21 cellular contexts compared by ENCODE assay signal in genomic region chr21:45259206-45259795, GRCh38. TPM values are rescaled to one million over a fixed set of nuclear protein-coding genes. Genes with fewer than 3 reads are reported as not detected.
A peak's percentile ranks its signal among the peaks of the same experiment; 100 is the strongest.
DNase-seq lines count a peak whose midpoint lies in the region; ATAC-seq lines count a peak whose summit lies in the region.
"Had no signal": no experiment of that assay in that cellular context is flagged by ENCODE, and none has a peak within 500 bp of the region (broad histone marks: within the 10 kb centered on the region; RNA-seq: fewer than 3 reads in every experiment).

No MANE protein-coding gene starts in this region.

- H3K4ac ChIP-seq in neuronal stem cell (ENCODE audit: low read length), result no peak overlapping the region

- no peak overlapping the region for H4K8ac ChIP-seq in neuronal stem cell (ENCODE audit: low read depth, low read length)

- H2BK120ac ChIP-seq in neuronal stem cell (ENCODE audit: low read depth, low read length), result no peak overlapping the region

- H2BK15ac ChIP-seq in neuronal stem cell (ENCODE audit: low read length), result peak overlapping the region; percentile 24

- no peak overlapping the region for H3K9ac ChIP-seq in neuronal stem cell (ENCODE audit: low read depth, low read length, poor library complexity)

- no peak overlapping the region for H3K27ac ChIP-seq in neuronal stem cell (replicated peaks; ENCODE audit: low read length)
- H3K27ac ChIP-seq: ascending aorta, neutrophil, psoas muscle, SK-N-MC, transverse colon, VCaP had no signal

- no peak overlapping the region for H3K4me3 ChIP-seq in neuronal stem cell (ENCODE audit: low read length in 2 of 2)
- H3K4me3 ChIP-seq: ascending aorta, psoas muscle, SK-N-MC, transverse colon had no signal

- H3K23ac ChIP-seq in neuronal stem cell (ENCODE audit: low read depth, low read length, poor library complexity), result no peak overlapping the region

- no peaks in the 10 kb centered on the region for H3K9me3 ChIP-seq in neuronal stem cell (replicated peaks in 1 of 2; ENCODE audit: control insufficient read depth in 2 of 2, insufficient read depth in 1 of 2, low read depth in 1 of 2, low read length in 2 of 2)
- H3K9me3 ChIP-seq: ascending aorta, neutrophil, psoas muscle, transverse colon had no signal

- H2BK12ac ChIP-seq in neuronal stem cell (ENCODE audit: low read length), result no peak overlapping the region

- no peak overlapping the region for H2AFZ ChIP-seq in neuronal stem cell (ENCODE audit: low read length)

- H4K91ac ChIP-seq in neuronal stem cell (ENCODE audit: low read depth, low read length, poor library complexity), result no peak overlapping the region

- H3K14ac ChIP-seq in neuronal stem cell (ENCODE audit: low read length), result no peak overlapping the region

- peak overlapping the region; percentile 80 for H2BK5ac ChIP-seq in neuronal stem cell (ENCODE audit: low read length)

- DNase-seq in NCI-H82 (lab: John Stamatoyannopoulos, UW) (peak; percentile 24), NCI-H82 treated with DMSO at 0.1 percent for 48 hours (lab: John Stamatoyannopoulos, UW; ENCODE audit: unreplicated experiment) (no peak), Daoy (ENCODE audit: low read depth) (peak; percentile 2), NCI-H69 (lab: John Stamatoyannopoulos, UW) (peak; percentile 76), neuronal stem cell (ENCODE audit: low spot score) (no peak), NCI-H187 treated with DMSO at 0.1 percent for 48 hours (lab: John Stamatoyannopoulos, UW) (no peak)
- no peak for DNase-seq in stimulated activated CD4-positive, alpha-beta T cell treated with anti-CD3 and anti-CD28 coated beads, Interleukin-4, amount 100 ng/mL, for 1 hour
- DNase-seq: activated CD4-positive, alpha-beta T cell treated with anti-CD3 and anti-CD28 coated beads, Interleukin-2, amount 10 ng/mL, durations not matched to agents 24 days and 14 days; DND-41; HCEC 1CT; mesenchymal stem cell; NCI-H2029 treated with DMSO at 0.1 percent for 48 hours; NCI-H510A; psoas muscle; stimulated activated CD8-positive, alpha-beta memory T cell treated with anti-CD3 and anti-CD28 coated beads, Interleukin-4, amount 100 ng/mL, for 48 hours; transverse colon had no signal

- ATAC-seq in GM18519 (IDR thresholded peaks at IDR 0.05; ENCODE audit: low FRiP score, unreplicated experiment), result no peak
- ATAC-seq: psoas muscle had no signal

- H2AK5ac ChIP-seq in neuronal stem cell (ENCODE audit: low read depth, low read length), result peak overlapping the region; percentile 85

- H3K27me3 ChIP-seq in neuronal stem cell (ENCODE audit: control insufficient read depth in 3 of 3, insufficient read depth in 3 of 3, low read depth in 1 of 3, low read length in 3 of 3), result no peaks in the 10 kb centered on the region
- H3K27me3 ChIP-seq: ascending aorta had no signal

- H3K36me3 ChIP-seq in neuronal stem cell (replicated peaks in 1 of 2; ENCODE audit: control insufficient read depth in 2 of 2, insufficient read depth in 2 of 2, low read length in 2 of 2), result peaks cover 14 to 19% of the 10 kb centered on the region in 2 donors

- H3K79me1 ChIP-seq in neuronal stem cell (ENCODE audit: low read depth, low read length), result peaks cover 2% of the 10 kb centered on the region

- no peak overlapping the region for H3K4me2 ChIP-seq in neuronal stem cell (ENCODE audit: insufficient read depth, low read length, poor library complexity, severe bottlenecking)

- peaks cover 4 to 10% of the 10 kb centered on the region in 2 donors for H3K4me1 ChIP-seq in neuronal stem cell (ENCODE audit: control insufficient read depth in 2 of 2, insufficient read depth in 1 of 2, low read depth in 1 of 2, low read length in 2 of 2)
- H3K4me1 ChIP-seq: psoas muscle, transverse colon had no signal

- no CpG with 5 or more reads among the region's 17 CpGs for WGBS in neuronal stem cell (ENCODE audit: extremely low coverage in 2 of 2, insufficient read length in 2 of 2, insufficient replicate concordance in 1 of 2), 2 donors

- H3K18ac ChIP-seq in neuronal stem cell (ENCODE audit: low read length), result no peak overlapping the region

RNA-seq across cellular contexts. Expression of gene POFUT2, which starts 28.4 kb away (rescaled TPM):
- total RNA-seq in Daoy (2014; rRNA removed; shearing (Covaris generic)), result 22.6 and 27.3 TPM in 2 replicates
- 33.3 TPM for polyA plus RNA-seq in neuronal stem cell (2013, experiment 1 of 2)
- 32.4 TPM for polyA plus RNA-seq in neuronal stem cell (2013, experiment 2 of 2)

Comparison
In these comparisons a context has a peak if more than half of its experiments do, and no peak if none do; other contexts are left out.
1. DNase-seq: peak in NCI-H82 (single experiment), Daoy (single experiment) and NCI-H69 (single experiment); none in NCI-H82 treated with DMSO at 0.1 percent for 48 hours (single experiment), neuronal stem cell (single experiment), NCI-H187 treated with DMSO at 0.1 percent for 48 hours (single experiment) and stimulated activated CD4-positive, alpha-beta T cell treated with anti-CD3 and anti-CD28 coated beads, Interleukin-4, amount 100 ng/mL, for 1 hour (single experiment).